In genomic region chr16:12813321-12813720, GRCh38 we compare ENCODE assay signal across 1 cellular context. TPM values are rescaled to one million over a fixed set of nuclear protein-coding genes. Genes with fewer than 3 reads are reported as not detected.
"Had no signal": no experiment of that assay in that cellular context is flagged by ENCODE, and none has a peak within 500 bp of the region (broad histone marks: within the 10 kb centered on the region; RNA-seq: fewer than 3 reads in every experiment).

No MANE protein-coding gene starts in this region.

RNA-seq across cellular contexts. Expression of gene CPPED1, which starts 9.6 kb away (rescaled TPM):
- total RNA-seq: HT-29 had no signal
